Comparison of ENCODE assay signal across 1 cellular context in the genomic region with DNA sequence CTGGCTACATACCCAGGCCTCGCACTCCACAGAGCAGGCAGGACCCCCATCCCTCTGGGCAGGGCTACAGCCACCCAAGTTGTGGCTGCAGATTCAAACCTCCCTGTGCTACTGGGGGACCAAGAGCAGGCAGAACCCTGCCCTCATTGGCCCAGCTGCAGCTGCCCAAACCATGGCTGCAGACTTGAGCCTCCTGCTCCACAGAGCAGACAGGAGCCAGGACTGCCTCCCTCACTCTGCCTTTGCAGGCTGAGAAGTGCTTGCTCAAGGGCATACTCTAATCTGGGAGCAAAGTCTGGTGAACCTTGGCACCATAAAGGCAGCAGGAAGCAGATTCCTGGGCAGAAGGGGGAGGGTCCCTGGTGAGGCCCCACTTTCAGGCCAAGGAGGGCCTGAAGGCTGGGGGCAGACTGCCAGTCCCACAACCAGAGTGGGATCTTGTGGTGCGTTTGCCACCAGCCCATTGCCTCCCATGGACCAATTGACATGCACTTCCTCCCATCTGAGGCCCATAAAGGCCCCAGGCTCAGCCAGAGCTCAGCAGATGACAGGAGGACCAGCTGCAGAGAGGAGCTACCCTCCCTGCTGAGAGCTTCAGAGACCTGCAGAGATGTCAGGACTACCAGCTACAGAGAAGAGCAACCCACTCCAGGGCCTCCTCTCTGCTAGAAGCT.
TF ChIP-seq lines count a peak whose summit lies in the region.

No MANE protein-coding gene starts in this region.

TF ChIP-seq in HepG2, 621 proteins besides CTCF, POLR2A, EP300 and RAD21:
- TF ChIP-seq ZMYM4 (CRISPR knock-in tag; IDR thresholded peaks at IDR 0.05) (0 out of 2 replicates have a peak, but pooled peaks have one; percentile 21), SATB2 (CRISPR knock-in tag; IDR thresholded peaks at IDR 0.05) (no peak), ZNF468 (CRISPR knock-in tag; IDR thresholded peaks at IDR 0.05) (no peak), KDM6A (CRISPR knock-in tag; IDR thresholded peaks at IDR 0.05; ENCODE audit: low read depth) (no peak), HNF4A (CRISPR knock-in tag; IDR thresholded peaks at IDR 0.05) (peak; percentile 58), ZNF549 (CRISPR knock-in tag; IDR thresholded peaks at IDR 0.05) (no peak), KLF11 (CRISPR knock-in tag; IDR thresholded peaks at IDR 0.05) (no peak), TMF1 (CRISPR knock-in tag; IDR thresholded peaks at IDR 0.05; ENCODE audit: low read depth) (no peak)
- TF ChIP-seq, protein P1, sequence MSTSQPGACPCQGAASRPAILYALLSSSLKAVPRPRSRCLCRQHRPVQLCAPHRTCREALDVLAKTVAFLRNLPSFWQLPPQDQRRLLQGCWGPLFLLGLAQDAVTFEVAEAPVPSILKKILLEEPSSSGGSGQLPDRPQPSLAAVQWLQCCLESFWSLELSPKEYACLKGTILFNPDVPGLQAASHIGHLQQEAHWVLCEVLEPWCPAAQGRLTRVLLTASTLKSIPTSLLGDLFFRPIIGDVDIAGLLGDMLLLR (CRISPR knock-in tag; IDR thresholded peaks at IDR 0.05): no peak
TF ChIP-seq in HepG2: peak in this region for 2.
